ENCODE assay signal across 1 cellular context in the genomic region with DNA sequence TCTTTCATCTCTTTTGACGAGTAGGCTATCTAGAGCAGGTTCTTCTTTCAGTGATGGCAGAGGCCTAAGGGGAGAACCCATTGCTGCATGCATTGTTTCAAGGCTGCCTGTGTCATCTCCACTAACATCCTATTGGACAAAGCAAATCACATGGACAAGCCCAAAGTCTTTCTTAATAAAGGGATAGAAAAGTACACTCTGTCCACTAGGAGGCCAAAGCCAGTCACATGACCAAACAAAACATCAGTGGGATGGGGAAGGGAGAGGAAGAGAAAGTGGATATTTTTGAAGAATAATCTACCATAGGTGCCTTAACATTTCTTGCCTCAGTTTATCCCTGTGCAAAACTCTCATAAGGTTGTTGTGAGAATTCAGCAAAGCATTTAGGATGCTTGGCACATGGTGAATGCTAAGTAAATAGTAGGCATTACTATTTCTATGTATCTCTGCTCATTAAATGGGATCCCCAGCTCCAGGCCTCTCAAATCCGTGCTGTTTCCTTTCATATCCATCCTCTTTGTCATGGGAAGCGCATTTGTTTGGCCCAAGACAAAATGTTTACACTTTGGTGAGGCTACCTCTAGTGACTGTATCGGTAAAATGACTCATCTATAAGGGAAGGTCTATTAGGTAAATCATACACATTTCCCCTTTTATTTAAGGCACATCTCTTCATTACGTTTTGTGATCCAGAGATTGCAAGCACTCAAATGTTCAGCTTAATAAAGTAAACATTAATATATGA.
TF ChIP-seq lines count a peak whose summit lies in the region.

No MANE protein-coding gene starts in this region.

TF ChIP-seq in H1, 55 proteins besides CTCF, POLR2A, EP300 and RAD21 (continued from another document):
- TF ChIP-seq, protein P1, sequence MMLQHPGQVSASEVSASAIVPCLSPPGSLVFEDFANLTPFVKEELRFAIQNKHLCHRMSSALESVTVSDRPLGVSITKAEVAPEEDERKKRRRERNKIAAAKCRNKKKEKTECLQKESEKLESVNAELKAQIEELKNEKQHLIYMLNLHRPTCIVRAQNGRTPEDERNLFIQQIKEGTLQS (IDR thresholded peaks at IDR 0.05; ENCODE audit: insufficient read depth, low read depth, low read length) = peak; percentile 25; the same call in 1 of the 2 replicates
- no peak for TF ChIP-seq POLR2AphosphoS5 (IDR thresholded peaks at IDR 0.05; ENCODE audit: low read depth, low read length)
- TF ChIP-seq TBP (IDR thresholded peaks at IDR 0.05; ENCODE audit: low read depth, low read length) = no peak
- no peak for TF ChIP-seq KDM1A (IDR thresholded peaks at IDR 0.05; ENCODE audit: borderline replicate concordance, low read length)
- TF ChIP-seq, protein P2, sequence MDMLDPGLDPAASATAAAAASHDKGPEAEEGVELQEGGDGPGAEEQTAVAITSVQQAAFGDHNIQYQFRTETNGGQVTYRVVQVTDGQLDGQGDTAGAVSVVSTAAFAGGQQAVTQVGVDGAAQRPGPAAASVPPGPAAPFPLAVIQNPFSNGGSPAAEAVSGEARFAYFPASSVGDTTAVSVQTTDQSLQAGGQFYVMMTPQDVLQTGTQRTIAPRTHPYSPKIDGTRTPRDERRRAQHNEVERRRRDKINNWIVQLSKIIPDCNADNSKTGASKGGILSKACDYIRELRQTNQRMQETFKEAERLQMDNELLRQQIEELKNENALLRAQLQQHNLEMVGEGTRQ (IDR thresholded peaks at IDR 0.05; ENCODE audit: low read length) = peak; percentile 72
- TF ChIP-seq PHF8 (conservative IDR thresholded peaks at IDR 0.05; ENCODE audit: low read depth, low read length) = no peak
